ENCODE assay signal across 30 cellular contexts in genomic region chr11:66999555-66999954, GRCh38. TPM values are rescaled to one million over a fixed set of nuclear protein-coding genes. Genes with fewer than 3 reads are reported as not detected.
"Had no signal": no experiment of that assay in that cellular context is flagged by ENCODE, and none has a peak within 500 bp of the region (broad histone marks: within the 10 kb centered on the region; RNA-seq: fewer than 3 reads in every experiment).

No MANE protein-coding gene starts in this region.

- H3K27me3 ChIP-seq: stomach, testis, thyroid gland, tibial artery, tibial nerve, upper lobe of left lung, upper lobe of right lung, uterus, vagina had no signal

- ATAC-seq: stimulated activated effector memory CD8-positive, alpha-beta T cell treated with anti-CD3 and anti-CD28 coated beads, Interleukin-12 subunit alpha, Interleukin-12 subunit beta, amount 100 ng/mL, for 72 hours; stimulated activated memory B cell treated with anti-CD40 and anti-IgM and Interleukin-4, amounts not matched to agents 10 μg/mL and 1 μg/mL and 100 μg/mL, for 72 hours; stimulated activated naive B cell treated with anti-CD40 and anti-IgM and Interleukin-4, amounts not matched to agents 10 μg/mL and 1 μg/mL and 100 μg/mL, for 72 hours; stimulated activated naive CD8-positive, alpha-beta T cell treated with anti-CD3 and anti-CD28 coated beads, Interleukin-15, amount 100 ng/mL, for 72 hours; stimulated activated naive CD8-positive, alpha-beta T cell treated with anti-CD3 and anti-CD28 coated beads, Interleukin-15, Interleukin-2, amounts not matched to agents 100 U/mL and 50 U/mL, for 24 hours; upper lobe of right lung had no signal

- H3K4me1 ChIP-seq: stomach, tibial nerve, transverse colon, upper lobe of left lung, upper lobe of right lung, uterus, vagina had no signal

- H3K36me3 ChIP-seq: stomach, thoracic aorta, thyroid gland, tibial artery, tibial nerve, transverse colon, upper lobe of left lung, upper lobe of right lung, uterus, vagina had no signal

- H3K9me3 ChIP-seq: stomach, testis, thoracic aorta, thyroid gland, tibial artery, tibial nerve, transverse colon, upper lobe of left lung, upper lobe of right lung, uterus, vagina had no signal

- DNase-seq: stimulated activated CD4-positive, alpha-beta T cell treated with anti-CD3 and anti-CD28 coated beads, Interleukin-2, amount 100 ng/mL, for 48 hours; stimulated activated CD4-positive, alpha-beta T cell treated with anti-CD3 and anti-CD28 coated beads, Interleukin-4, amount 100 ng/mL, for 1 hour; stimulated activated CD4-positive, alpha-beta T cell treated with anti-CD3 and anti-CD28 coated beads, Interleukin-4, amount 100 ng/mL, for 24 hours; stimulated activated CD4-positive, alpha-beta T cell treated with anti-CD3 and anti-CD28 coated beads, Interleukin-4, amount 100 ng/mL, for 4 hours; stimulated activated CD8-positive, alpha-beta memory T cell treated with anti-CD3 and anti-CD28 coated beads, Interleukin-4, amount 100 ng/mL, for 48 hours; stimulated activated naive B cell treated with anti-CD40 and anti-IgM and Interleukin-4, amounts not matched to agents 10 μg/mL and 1 μg/mL and 100 μg/mL, for 72 hours; stimulated activated naive CD4-positive, alpha-beta T cell; stimulated activated naive CD4-positive, alpha-beta T cell treated with Interleukin-2 at 50 U/mL for 16 hours; stimulated activated naive CD8-positive, alpha-beta T cell treated with anti-CD3 and anti-CD28 coated beads, Interleukin-15, amount 100 ng/mL, for 72 hours; stimulated activated naive CD8-positive, alpha-beta T cell treated with anti-CD3 and anti-CD28 coated beads, Interleukin-15, Interleukin-2, amounts not matched to agents 100 U/mL and 50 U/mL, for 24 hours; stomach; substantia nigra; testis; thyroid gland; tibial artery; transverse colon; trophoblast cell; upper lobe of left lung; upper lobe of right lung; uterus had no signal

- FAIRE-seq: urothelium cell line had no signal

- H3K27ac ChIP-seq: stomach, testis, thoracic aorta, thyroid gland, tibial artery, tibial nerve, transverse colon, upper lobe of left lung, upper lobe of right lung, uterus, vagina had no signal

- H3K4me3 ChIP-seq: stomach, testis, thoracic aorta, thyroid gland, tibial artery, tibial nerve, transverse colon, upper lobe of left lung, upper lobe of right lung, uterus, vagina had no signal

RNA-seq across cellular contexts. Expression of gene SYT12, which starts 23.4 kb away (rescaled TPM):
- total RNA-seq: stomach, transverse colon, upper lobe of right lung had no signal

RNA-seq across cellular contexts. Expression of gene C11orf86, which starts 24.5 kb away (rescaled TPM):
- total RNA-seq: subcutaneous adipose tissue, temporal lobe, thoracic aorta, thyroid gland, tibial nerve, upper lobe of left lung, upper lobe of right lung, ureter, urinary bladder, uterus, vagina had no signal
- polyA plus RNA-seq: urinary bladder had no signal
